ENCODE assay signal across 22 cellular contexts in genomic region chr18:60873708-60874107, GRCh38.
"Had no signal": no experiment of that assay in that cellular context is flagged by ENCODE, and none has a peak within 500 bp of the region (broad histone marks: within the 10 kb centered on the region; RNA-seq: fewer than 3 reads in every experiment).

No MANE protein-coding gene starts in this region.

- ATAC-seq: activated T-cell treated with anti-CD3 and anti-CD28 coated beads, Interleukin-2, amount 50 U/mL, for 4 hours; activated T-helper 17 cell treated with anti-CD3 and anti-CD28 coated beads, Interleukin-2, amount 50 U/mL, for 72 hours; gastrocnemius medialis; left cardiac atrium; sciatic nerve; stimulated activated effector memory CD8-positive, alpha-beta T cell treated with anti-CD3 and anti-CD28 coated beads, Interleukin-12 subunit alpha, Interleukin-12 subunit beta, amount 100 ng/mL, for 72 hours had no signal

- H3K27me3 ChIP-seq: adrenal gland, dorsolateral prefrontal cortex, gastrocnemius medialis, uterus had no signal

- H3K9me3 ChIP-seq: adrenal gland, gastrocnemius medialis, uterus had no signal

- H3K4me3 ChIP-seq: adrenal gland, dorsolateral prefrontal cortex, gastrocnemius medialis, uterus had no signal

- DNase-seq: activated CD4-positive, alpha-beta memory T cell treated with anti-CD3 and anti-CD28 coated beads, Interleukin-2, amount 10 ng/mL, durations not matched to agents 7 days and 5 days; activated CD4-positive, alpha-beta T cell treated with anti-CD3 and anti-CD28 coated beads, Interleukin-2, amount 10 ng/mL, durations not matched to agents 7 days and 5 days; activated CD4-positive, CD25-positive, alpha-beta regulatory T cell treated with anti-CD3 and anti-CD28 coated beads, Interleukin-2, amount 50 U/mL, for 72 hours; activated CD8-positive, alpha-beta memory T cell treated with anti-CD3 and anti-CD28 coated beads, Interleukin-2, amount 50 U/mL, for 48 hours; activated naive CD4-positive, alpha-beta T cell treated with Interleukin-2 at 50 U/mL for 16 hours; activated T-cell treated with anti-CD3 and anti-CD28 coated beads, Interleukin-2, amount 50 U/mL, for 4 hours; adrenal gland; aorta; dorsolateral prefrontal cortex; effector memory CD4-positive, alpha-beta T cell; gastrocnemius medialis; glutamatergic neuron; left cardiac atrium; mammary epithelial cell; retina; small intestine; stimulated activated CD4-positive, alpha-beta T cell treated with anti-CD3 and anti-CD28 coated beads, Interleukin-4, amount 100 ng/mL, for 24 hours; T-helper 2 cell; uterus had no signal

- H3K27ac ChIP-seq: adrenal gland, dorsolateral prefrontal cortex, gastrocnemius medialis, uterus had no signal

- H3K36me3 ChIP-seq: adrenal gland, gastrocnemius medialis, uterus had no signal

- H3K4me1 ChIP-seq: adrenal gland, gastrocnemius medialis, uterus had no signal
